Comparison of ENCODE assay signal across 8 cellular contexts in genomic region chr2:10043906-10044601, GRCh38. TPM values are rescaled to one million over a fixed set of nuclear protein-coding genes. Genes with fewer than 3 reads are reported as not detected.
A peak's percentile ranks its signal among the peaks of the same experiment; 100 is the strongest.
DNase-seq lines count a peak whose midpoint lies in the region; ATAC-seq and TF ChIP-seq lines count a peak whose summit lies in the region.

No MANE protein-coding gene starts in this region.

- H3K4me1 ChIP-seq in A673 (ENCODE audit: insufficient read depth, low read length, poor library complexity, severe bottlenecking) (no peaks in the 10 kb centered on the region), lung (ENCODE audit: control insufficient read depth in 2 of 2, insufficient read depth in 2 of 2, low read length in 2 of 2) (peaks cover 0 to 11% of the 10 kb centered on the region in 2 donors)

- intact Hi-C loops in A673 (cut with micrococcal nuclease; ENCODE audit: unreplicated experiment), result no loop called here

- WGBS in lung, 2 donors, result 10 to 30% methylated on average over 39 to 90 of the region's 90 CpGs

- H3K4me3 ChIP-seq in A673 (ENCODE audit: low read depth, low read length, poor library complexity, severe bottlenecking), result peak overlapping the region; percentile 30
- H3K4me3 ChIP-seq in lung, result peak overlapping the region; percentile 67

- no peak for TF ChIP-seq CTCF in A673 (conservative IDR thresholded peaks at IDR 0.05; ENCODE audit: low read depth, low read length)
- no peak for TF ChIP-seq CTCF in lung (IDR thresholded peaks at IDR 0.05; ENCODE audit: control extremely low read depth, extremely low read depth)

- no peaks in the 10 kb centered on the region for H3K9me3 ChIP-seq in A673 (ENCODE audit: low read depth, low read length, poor library complexity, severe bottlenecking)
- H3K9me3 ChIP-seq in lung (ENCODE audit: control insufficient read depth in 2 of 2, insufficient read depth in 1 of 2, low read length in 1 of 2), result no peaks in the 10 kb centered on the region

- peak; percentile 84 for DNase-seq in A673 (ENCODE audit: low spot score)
- peak; percentile 34 for DNase-seq in NCI-H526 treated with DMSO at 0.1 percent for 48 hours (lab: John Stamatoyannopoulos, UW)
- DNase-seq in activated CD8-positive, alpha-beta memory T cell treated with anti-CD3 and anti-CD28 coated beads for 24 hours, result peak; percentile 95
- DNase-seq in ecto neural progenitor cell (ENCODE audit: low spot score), result peak; percentile 94
- peak; percentile 95 for DNase-seq in lung (ENCODE audit: low spot score)
- peak; percentile 95 to 99 for DNase-seq in stimulated activated CD4-positive, alpha-beta T cell treated with anti-CD3 and anti-CD28 coated beads, Interleukin-4, amount 100 ng/mL, for 4 hours

- BruUV-seq in A673 (replicated peaks; lab: Mats Ljungman, UMichigan), result no TSS peak

- CTCF ChIA-PET in A673 (lab: Charles Lee), result interaction anchor here (0.6 kb wide), 1 partner anchor 54 kb away, joined by 5 read pairs; no protein-coding TSS in a partner anchor

- ATAC-seq in GM18907 (IDR thresholded peaks at IDR 0.05; ENCODE audit: unreplicated experiment) (peak; percentile 60), HG03196 (IDR thresholded peaks at IDR 0.05; ENCODE audit: unreplicated experiment) (peak; percentile 38), lung (ENCODE audit: insufficient read depth, low FRiP score) (peak; percentile 83)

- H3K27me3 ChIP-seq in A673 (replicated peaks; ENCODE audit: insufficient read depth, low read depth, low read length, poor library complexity), result no peaks in the 10 kb centered on the region
- H3K27me3 ChIP-seq in lung (ENCODE audit: control insufficient read depth, insufficient read depth), result no peaks in the 10 kb centered on the region

- no peak overlapping the region for H3K27ac ChIP-seq in A673 (ENCODE audit: low read depth, low read length, poor library complexity, severe bottlenecking)
- H3K27ac ChIP-seq in lung (ENCODE audit: low read depth in 1 of 2, low read length in 1 of 2), result peak overlapping the region; percentile 98 to 99

- H3K36me3 ChIP-seq in A673 (ENCODE audit: insufficient read depth, low read length, poor library complexity, severe bottlenecking) (peaks cover 5% of the 10 kb centered on the region), lung (ENCODE audit: control insufficient read depth in 2 of 2, insufficient read depth in 2 of 2, low read length in 2 of 2) (peaks cover 2 to 28% of the 10 kb centered on the region in 2 donors)

- POLR2A ChIA-PET in A673 (lab: Charles Lee; ENCODE audit: low non-redundant PET), result interaction anchor here (0.6 kb wide), 2 partner anchors 235 to 590 kb away, joined by 3 read pairs; no protein-coding TSS in a partner anchor

RNA-seq across cellular contexts. Expression of gene KLF11, which starts 0.7 kb away (rescaled TPM):
- total RNA-seq in A673 (2021) (2.8 and 3.0 TPM in 2 replicates), lung (10 to 100 TPM; 20.3 to 21.8 TPM)
- 10 to 100 TPM in 1 of 2 donors, 1 to 10 TPM in 1; 7.4 to 14.4 TPM for polyA plus RNA-seq in lung

RNA-seq across cellular contexts. Expression of gene CYS1, which starts 36.2 kb away (rescaled TPM):
- total RNA-seq in A673 (2021) (not detected in 2 replicates), lung (1 to 10 TPM; 1.0 to 5.1 TPM)
- polyA plus RNA-seq in lung, result 1 to 10 TPM in 1 of 2 donors, under 1 TPM in 1; 0.35 to 1.0 TPM

Comparison
In these comparisons a context has a peak if more than half of its experiments do, and no peak if none do; other contexts are left out.
1. DNase-seq: peak in every context shown above with its lines; median percentile 97 in stimulated activated CD4-positive, alpha-beta T cell treated with anti-CD3 and anti-CD28 coated beads, Interleukin-4, amount 100 ng/mL, for 4 hours; 95 in activated CD8-positive, alpha-beta memory T cell treated with anti-CD3 and anti-CD28 coated beads for 24 hours; 95 in lung; 94 in ecto neural progenitor cell; 84 in A673; 34 in NCI-H526 treated with DMSO at 0.1 percent for 48 hours.